In the genomic region with DNA sequence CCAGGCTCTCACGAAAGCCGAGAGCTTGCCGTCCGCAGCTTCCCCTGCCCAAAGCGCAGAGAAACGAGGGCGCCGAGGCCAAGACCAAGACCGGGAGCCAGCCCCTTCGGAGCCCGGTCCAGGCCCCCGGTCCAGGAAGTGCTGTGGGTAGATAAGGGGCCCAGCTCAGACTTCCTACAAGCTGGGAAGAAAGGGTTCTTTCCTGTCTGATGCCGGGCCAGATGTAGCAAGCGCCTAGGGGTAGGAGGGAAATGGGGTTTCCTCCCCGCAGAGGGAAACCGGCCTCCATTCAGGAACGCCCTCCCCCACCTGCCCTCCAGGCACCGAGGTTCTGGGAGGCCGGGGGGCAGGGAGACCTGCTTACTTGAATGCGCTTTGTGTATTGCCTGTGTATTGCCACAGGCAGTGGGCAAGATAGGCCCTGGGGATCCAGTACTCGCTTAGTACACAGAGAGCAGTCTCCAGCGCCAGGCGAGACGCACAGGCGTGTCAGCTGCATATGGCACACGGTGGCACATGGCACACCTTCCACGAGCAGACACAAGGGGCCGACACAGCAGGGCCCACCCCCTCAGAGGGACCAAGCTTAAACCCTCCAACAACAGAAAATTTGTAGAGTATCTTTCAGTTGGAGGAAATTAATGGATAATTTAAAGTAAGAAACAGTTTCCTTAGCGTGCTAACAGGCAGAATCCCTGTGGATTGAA, we compare ENCODE assay signal across 8 cellular contexts. TPM values are rescaled to one million over a fixed set of nuclear protein-coding genes. Genes with fewer than 3 reads are reported as not detected.
DNase-seq lines count a peak whose midpoint lies in the region; ATAC-seq, FAIRE-seq and TF ChIP-seq lines count a peak whose summit lies in the region.

No MANE protein-coding gene starts in this region.

- H4K20me1 ChIP-seq in OCI-LY1 (ENCODE audit: insufficient read depth, low read length) = no peaks in the 10 kb centered on the region

- no peaks in the 10 kb centered on the region for H3K27me3 Mint-ChIP-seq in activated naive CD4-positive, alpha-beta T cell treated with anti-CD3 and anti-CD28 coated beads for 36 hours (ENCODE audit: low read depth)

- H3K36me3 Mint-ChIP-seq in activated naive CD4-positive, alpha-beta T cell treated with anti-CD3 and anti-CD28 coated beads for 36 hours (ENCODE audit: low read depth) = no peaks in the 10 kb centered on the region

- H3K9me2 ChIP-seq in OCI-LY1 (ENCODE audit: low read depth, low read length) = no peaks in the 10 kb centered on the region

- TF ChIP-seq CTCF in OCI-LY1 (IDR thresholded peaks at IDR 0.05; ENCODE audit: low read length) = no peak

- no peak overlapping the region; the same call in 1 of the 2 replicates for H3K9ac ChIP-seq in OCI-LY1 (ENCODE audit: low read length)

- 16 to 30% (median 20%) methylated on average over 28 to 29 of the region's 29 CpGs for WGBS in small intestine, 3 donors

- no peaks in the 10 kb centered on the region for H3F3A ChIP-seq in OCI-LY1 (ENCODE audit: insufficient read depth, low read length)

- no peaks in the 10 kb centered on the region for H3K9me3 Mint-ChIP-seq in activated naive CD4-positive, alpha-beta T cell treated with anti-CD3 and anti-CD28 coated beads for 36 hours

- peaks cover 13% of the 10 kb centered on the region for H3K4me1 ChIP-seq in OCI-LY1 (ENCODE audit: insufficient read depth, low read length, severe bottlenecking)
- H3K4me1 ChIP-seq in small intestine (ENCODE audit: control insufficient read depth in 2 of 2, insufficient read depth in 1 of 2, low read depth in 1 of 2, low read length in 1 of 2) = peaks cover 0 to 17% of the 10 kb centered on the region in 2 donors

- no peak overlapping the region for H2AFZ ChIP-seq in OCI-LY1 (ENCODE audit: low read length)

- intact Hi-C loops in activated naive CD4-positive, alpha-beta T cell treated with anti-CD3 and anti-CD28 coated beads for 36 hours (cut with micrococcal nuclease) = loop anchor here (1.0 to 5.0 kb wide), 4 partner anchors 32 to 250 kb away; a partner anchor contains a TSS
- intact Hi-C loops in left ventricle myocardium superior (cut with micrococcal nuclease) = no loop called here

- no peak for FAIRE-seq in small intestine (lab: Jason Lieb, UNC)

- H3K4me2 ChIP-seq in OCI-LY1 (ENCODE audit: low read length) = peak overlapping the region; percentile 71; the same call in 1 of the 2 replicates

- no peak overlapping the region for H3K27ac ChIP-seq in OCI-LY1 (ENCODE audit: low read depth, low read length, poor library complexity, severe bottlenecking)
- H3K27ac ChIP-seq in small intestine (ENCODE audit: low read depth in 1 of 2, low read length in 1 of 2) = peak overlapping the region; percentile 93 to 96

- CTCF ChIA-PET in activated naive CD4-positive, alpha-beta T cell treated with anti-CD3 and anti-CD28 coated beads for 36 hours (lab: Charles Lee) = interaction anchor here (0.7 to 1.5 kb wide), 7 partner anchors 21 to 166 kb away, joined by 3 to 7 read pairs (median 3); no protein-coding TSS in a partner anchor

- H3K4me3 ChIP-seq in OCI-LY1 (ENCODE audit: low read depth, low read length, poor library complexity, severe bottlenecking) = peak overlapping the region; percentile 60
- peak overlapping the region; percentile 44 to 75 for H3K4me3 ChIP-seq in small intestine (ENCODE audit: low read depth in 1 of 2, low read length in 2 of 2)

- H3K4me1 Mint-ChIP-seq in activated naive CD4-positive, alpha-beta T cell treated with anti-CD3 and anti-CD28 coated beads for 36 hours (ENCODE audit: low read depth) = peaks cover 23% of the 10 kb centered on the region

- ATAC-seq in HG03025 (IDR thresholded peaks at IDR 0.05; ENCODE audit: low FRiP score, unreplicated experiment) (peak; percentile 15), left ventricle myocardium superior (peak; percentile 32)

- H3K27me3 ChIP-seq in OCI-LY1 (ENCODE audit: insufficient read depth, low read length) (peaks cover 5% of the 10 kb centered on the region; the same call in 1 of the 2 replicates), small intestine (ENCODE audit: control insufficient read depth in 2 of 2, insufficient read depth in 2 of 2, low read length in 2 of 2) (no peaks in the 10 kb centered on the region)

- H3K27ac Mint-ChIP-seq in activated naive CD4-positive, alpha-beta T cell treated with anti-CD3 and anti-CD28 coated beads for 36 hours = peak overlapping the region; percentile 79

- H3K79me2 ChIP-seq in OCI-LY1 (ENCODE audit: insufficient read depth, low read length) = no peaks in the 10 kb centered on the region

- H3K4me3 Mint-ChIP-seq in activated naive CD4-positive, alpha-beta T cell treated with anti-CD3 and anti-CD28 coated beads for 36 hours = peak overlapping the region; percentile 67

- H3K9me3 ChIP-seq in OCI-LY1 (ENCODE audit: low read length) (no peaks in the 10 kb centered on the region), small intestine (ENCODE audit: control insufficient read depth, low read depth) (no peaks in the 10 kb centered on the region)

- H3K36me3 ChIP-seq in OCI-LY1 (ENCODE audit: insufficient read depth, low read length) (no peaks in the 10 kb centered on the region), small intestine (ENCODE audit: control insufficient read depth in 2 of 2, insufficient read depth in 2 of 2, low read length in 2 of 2) (no peaks in the 10 kb centered on the region)

- peak; percentile 48 for DNase-seq in Daoy (ENCODE audit: low read depth)
- peak; percentile 56 for DNase-seq in activated naive CD4-positive, alpha-beta T cell treated with anti-CD3 and anti-CD28 coated beads for 36 hours
- peak; percentile 50 for DNase-seq in left ventricle myocardium superior
- peak; percentile 59 for DNase-seq in small intestine
- DNase-seq in C1 segment of cervical spinal cord (lab: John Stamatoyannopoulos, UW) = no peak
- DNase-seq in superior temporal gyrus (ENCODE audit: extremely low spot score) = no peak

RNA-seq across cellular contexts. Expression of a gene that starts 1.0 kb away (rescaled TPM):
- 16.7 and 21.1 TPM in 2 replicates for total RNA-seq in Daoy (2014; rRNA removed; shearing (Covaris generic))
- 1 to 10 TPM; 2.3 to 2.6 TPM for total RNA-seq in activated naive CD4-positive, alpha-beta T cell treated with anti-CD3 and anti-CD28 coated beads for 36 hours
- 14.7 TPM for total RNA-seq in left ventricle myocardium superior
- polyA plus RNA-seq in small intestine = 10 to 100 TPM; 18.4 to 60.2 (median 31.8) TPM

RNA-seq across cellular contexts. Expression of a gene that starts 29.7 kb away (rescaled TPM):
- total RNA-seq in Daoy (2014; rRNA removed; shearing (Covaris generic)) = 0.29 TPM in 1 of 2 replicates, not detected in the other
- total RNA-seq in activated naive CD4-positive, alpha-beta T cell treated with anti-CD3 and anti-CD28 coated beads for 36 hours = under 1 TPM; 0.12 to 0.50 TPM
- 5.6 TPM for total RNA-seq in left ventricle myocardium superior
- 100 to 1,000 TPM in 2 of 3 donors, 10 to 100 TPM in 1; 49.6 to 216 (median 128) TPM for polyA plus RNA-seq in small intestine

Comparison
In these comparisons a context has a peak if more than half of its experiments do, and no peak if none do; other contexts are left out.
1. DNase-seq: peak in Daoy (single experiment), activated naive CD4-positive, alpha-beta T cell treated with anti-CD3 and anti-CD28 coated beads for 36 hours (single experiment), left ventricle myocardium superior (single experiment) and small intestine (single experiment); none in C1 segment of cervical spinal cord (0 of 14) and superior temporal gyrus (single experiment).